ENCODE assay signal across 7 cellular contexts in genomic region chr17:75132018-75133000, GRCh38. TPM values are rescaled to one million over a fixed set of nuclear protein-coding genes. Genes with fewer than 3 reads are reported as not detected.
DNase-seq lines count a peak whose midpoint lies in the region; ATAC-seq, FAIRE-seq and TF ChIP-seq lines count a peak whose summit lies in the region.
"Not testable (repeated sequence)": the region's sequence is repeated elsewhere in the genome, so short reads cannot be mapped to it uniquely, and the experiment has no call there.

No MANE protein-coding gene starts in this region.

- not testable (repeated sequence) for ATAC-seq in gastroesophageal sphincter, gastrocnemius medialis

- WGBS in gastroesophageal sphincter (ENCODE audit: low coverage in 1 of 2), 2 donors: 5 to 96% methylated on average over 4 to 18 of the region's 40 CpGs
- 94 to 95% methylated on average over 35 to 36 of the region's 40 CpGs for WGBS in mesodermal cell (ENCODE audit: insufficient coverage in 2 of 2), 2 experiments

- TF ChIP-seq POLR2A in gastroesophageal sphincter (IDR thresholded peaks at IDR 0.05); gastrocnemius medialis (IDR thresholded peaks at IDR 0.05): not testable (repeated sequence)

- DNase-seq in NCI-H2171 treated with DMSO at 0.1 percent for 48 hours (lab: John Stamatoyannopoulos, UW): peak; percentile 56
- not testable (repeated sequence) for DNase-seq in activated CD4-positive, alpha-beta memory T cell treated with anti-CD3 and anti-CD28 coated beads for 36 hours; bronchial epithelial cell (ENCODE audit: low read depth); gastrocnemius medialis

- H3K4me3 Mint-ChIP-seq in activated CD4-positive, alpha-beta memory T cell treated with anti-CD3 and anti-CD28 coated beads for 36 hours: peak overlapping the region; percentile 84

- POLR2A ChIA-PET in activated CD4-positive, alpha-beta memory T cell treated with anti-CD3 and anti-CD28 coated beads for 36 hours (lab: Charles Lee): interaction anchor here (0.6 to 1.3 kb wide), 2 partner anchors 31 to 73 kb away, joined by 3 to 4 read pairs; partner anchors contain the start of gene NUP85

- peak overlapping the region; percentile 86 for H3K27ac Mint-ChIP-seq in activated CD4-positive, alpha-beta memory T cell treated with anti-CD3 and anti-CD28 coated beads for 36 hours

- H3K4me3 ChIP-seq in GM08714 (ENCODE audit: low read length) (peak overlapping the region; percentile 95; the same call in 1 of the 2 replicates), bronchial epithelial cell (ENCODE audit: low read depth, low read length) (peak overlapping the region; percentile 78), gastroesophageal sphincter (peak overlapping the region; percentile 59 to 88), mesodermal cell (ENCODE audit: extremely low read depth, insufficient read depth, low read length, poor library complexity, severe bottlenecking) (peak overlapping the region; percentile 86), gastrocnemius medialis (peak overlapping the region; percentile 78 to 92 (median 90))

- FAIRE-seq in bronchial epithelial cell (lab: Jason Lieb, UNC): not testable (repeated sequence)

- not testable (repeated sequence) for H3K27me3 ChIP-seq in bronchial epithelial cell (ENCODE audit: control insufficient read depth, insufficient read depth, low read length); gastroesophageal sphincter; gastrocnemius medialis

- peaks cover 0 to 23% (median 5%) of the 10 kb centered on the region in 3 donors for H3K4me1 ChIP-seq in gastroesophageal sphincter
- peaks cover 14% of the 10 kb centered on the region for H3K4me1 ChIP-seq in mesodermal cell (ENCODE audit: control insufficient read depth, insufficient read depth, low read length, poor library complexity, severe bottlenecking)
- H3K4me1 ChIP-seq in gastrocnemius medialis: peaks cover 0 to 12% of the 10 kb centered on the region in 2 donors

- in situ Hi-C loops in gastrocnemius medialis (cut with MboI; ENCODE audit: low sequenced_read_pairs in 4 of 4): not testable (repeated sequence)

- not testable (repeated sequence) for TF ChIP-seq EP300 in gastroesophageal sphincter (IDR thresholded peaks at IDR 0.05)

- not testable (repeated sequence) for H3K9me3 Mint-ChIP-seq in activated CD4-positive, alpha-beta memory T cell treated with anti-CD3 and anti-CD28 coated beads for 36 hours

- not testable (repeated sequence) for H3K9me3 ChIP-seq in gastroesophageal sphincter; mesodermal cell (ENCODE audit: control insufficient read depth, low read length); gastrocnemius medialis

- H3K27ac ChIP-seq in gastroesophageal sphincter (peak overlapping the region; percentile 59 to 90 (median 88)), mesodermal cell (ENCODE audit: low read depth, low read length, severe bottlenecking) (peak overlapping the region; percentile 89), gastrocnemius medialis (peak overlapping the region; percentile 86 to 96 (median 90))

- CTCF ChIA-PET in activated CD4-positive, alpha-beta memory T cell treated with anti-CD3 and anti-CD28 coated beads for 36 hours (lab: Charles Lee): interaction anchor here (0.7 to 6.1 kb wide), 13 partner anchors 10 to 158 kb away, joined by 3 to 121 read pairs (median 4); partner anchors contain the start of genes ARMC7, GGA3, MRPL58 and MRPS7

- H3K36me3 Mint-ChIP-seq in activated CD4-positive, alpha-beta memory T cell treated with anti-CD3 and anti-CD28 coated beads for 36 hours: peaks cover 19% of the 10 kb centered on the region

- peaks cover 18% of the 10 kb centered on the region for H3K4me1 Mint-ChIP-seq in activated CD4-positive, alpha-beta memory T cell treated with anti-CD3 and anti-CD28 coated beads for 36 hours (ENCODE audit: low read depth)

- TF ChIP-seq CTCF in bronchial epithelial cell (IDR thresholded peaks at IDR 0.05; ENCODE audit: insufficient read depth, low read length, severe bottlenecking); gastroesophageal sphincter (IDR thresholded peaks at IDR 0.05); gastrocnemius medialis (IDR thresholded peaks at IDR 0.05 in 4 of 5, conservative IDR thresholded peaks at IDR 0.05 in 1 of 5): not testable (repeated sequence)

- not testable (repeated sequence) for H3K36me3 ChIP-seq in bronchial epithelial cell (ENCODE audit: control insufficient read depth, insufficient read depth, low read length); gastrocnemius medialis
- H3K36me3 ChIP-seq in gastroesophageal sphincter (peaks cover 0 to 20% of the 10 kb centered on the region in 2 donors), mesodermal cell (ENCODE audit: control insufficient read depth, insufficient read depth, low read length) (peaks cover 44% of the 10 kb centered on the region)

- not testable (repeated sequence) for H3K27me3 Mint-ChIP-seq in activated CD4-positive, alpha-beta memory T cell treated with anti-CD3 and anti-CD28 coated beads for 36 hours

- intact Hi-C loops in activated CD4-positive, alpha-beta memory T cell treated with anti-CD3 and anti-CD28 coated beads for 36 hours (cut with micrococcal nuclease): loop anchor here (5.0 kb wide), 2 partner anchors 70 to 85 kb away; partner anchors contain the start of genes ATP5PD and KCTD2
- intact Hi-C loops in gastrocnemius medialis (cut with DNase I; ENCODE audit: low total_unique reads): loop anchor here (5.0 kb wide), 1 partner anchor 50 kb away; the partner anchor contains the start of gene SUMO2

RNA-seq across cellular contexts. Expression of gene NT5C, which starts 0.8 kb away (rescaled TPM):
- total RNA-seq in activated CD4-positive, alpha-beta memory T cell treated with anti-CD3 and anti-CD28 coated beads for 36 hours: 10 to 100 TPM; 65.2 to 70.8 TPM
- total RNA-seq in bronchial epithelial cell: 47.0 and 57.1 TPM in 2 replicates
- total RNA-seq in gastroesophageal sphincter: 100 to 1,000 TPM in 2 of 4 donors, 10 to 100 TPM in 2; 74.5 to 121 (median 99.6) TPM
- 51.3 TPM for polyA plus RNA-seq in mesodermal cell (2013, experiment 1 of 2)
- 43.2 TPM for polyA plus RNA-seq in mesodermal cell (2013, experiment 2 of 2)
- 100 to 1,000 TPM in 1 of 4 donors, 10 to 100 TPM in 3; 62.8 to 111 (median 68.0) TPM for total RNA-seq in gastrocnemius medialis

RNA-seq across cellular contexts. Expression of gene JPT1, which starts 22.0 kb away (rescaled TPM):
- total RNA-seq in activated CD4-positive, alpha-beta memory T cell treated with anti-CD3 and anti-CD28 coated beads for 36 hours: 100 to 1,000 TPM; 263 to 267 TPM
- total RNA-seq in bronchial epithelial cell (182 and 188 TPM in 2 replicates), gastroesophageal sphincter (10 to 100 TPM in 3 of 4 donors, 1 to 10 TPM in 1; 9.3 to 48.5 (median 25.0) TPM), gastrocnemius medialis (100 to 1,000 TPM in 1 of 4 donors, 10 to 100 TPM in 3; 35.5 to 113 (median 71.8) TPM)
- 232 TPM for polyA plus RNA-seq in mesodermal cell (2013, experiment 1 of 2)
- 214 TPM for polyA plus RNA-seq in mesodermal cell (2013, experiment 2 of 2)

RNA-seq across cellular contexts. Expression of gene ARMC7, which starts 22.5 kb away (rescaled TPM):
- total RNA-seq in activated CD4-positive, alpha-beta memory T cell treated with anti-CD3 and anti-CD28 coated beads for 36 hours: 1 to 10 TPM; 6.5 to 8.2 TPM
- total RNA-seq in bronchial epithelial cell (1.8 and 3.2 TPM in 2 replicates), gastroesophageal sphincter (1 to 10 TPM; 2.4 to 6.1 (median 3.9) TPM), gastrocnemius medialis (1 to 10 TPM; 2.0 to 4.4 (median 3.0) TPM)
- 10.1 TPM for polyA plus RNA-seq in mesodermal cell (2013, experiment 1 of 2)
- polyA plus RNA-seq in mesodermal cell (2013, experiment 2 of 2): 10.2 TPM

RNA-seq across cellular contexts. Expression of gene SLC16A5, which starts 44.6 kb away (rescaled TPM):
- 1 to 10 TPM; 6.7 to 7.7 TPM for total RNA-seq in activated CD4-positive, alpha-beta memory T cell treated with anti-CD3 and anti-CD28 coated beads for 36 hours
- total RNA-seq in bronchial epithelial cell: 15.0 and 18.1 TPM in 2 replicates
- total RNA-seq in gastroesophageal sphincter: 1 to 10 TPM; 4.0 to 6.9 (median 5.2) TPM
- 20.1 TPM for polyA plus RNA-seq in mesodermal cell (2013, experiment 1 of 2)
- polyA plus RNA-seq in mesodermal cell (2013, experiment 2 of 2): 19.1 TPM
- 1 to 10 TPM; 1.5 to 7.9 (median 6.9) TPM for total RNA-seq in gastrocnemius medialis

RNA-seq across cellular contexts. Expression of gene SUMO2, which starts 50.5 kb away (rescaled TPM):
- total RNA-seq in activated CD4-positive, alpha-beta memory T cell treated with anti-CD3 and anti-CD28 coated beads for 36 hours: 100 to 1,000 TPM; 610 to 612 TPM
- total RNA-seq in bronchial epithelial cell (60.0 and 87.1 TPM in 2 replicates), gastroesophageal sphincter (10 to 100 TPM; 67.7 to 95.2 (median 69.9) TPM), gastrocnemius medialis (10 to 100 TPM; 36.7 to 45.1 (median 43.3) TPM)
- 545 TPM for polyA plus RNA-seq in mesodermal cell (2013, experiment 1 of 2)
- polyA plus RNA-seq in mesodermal cell (2013, experiment 2 of 2): 540 TPM
